Comparison of ENCODE assay signal across 18 cellular contexts in the genomic region with DNA sequence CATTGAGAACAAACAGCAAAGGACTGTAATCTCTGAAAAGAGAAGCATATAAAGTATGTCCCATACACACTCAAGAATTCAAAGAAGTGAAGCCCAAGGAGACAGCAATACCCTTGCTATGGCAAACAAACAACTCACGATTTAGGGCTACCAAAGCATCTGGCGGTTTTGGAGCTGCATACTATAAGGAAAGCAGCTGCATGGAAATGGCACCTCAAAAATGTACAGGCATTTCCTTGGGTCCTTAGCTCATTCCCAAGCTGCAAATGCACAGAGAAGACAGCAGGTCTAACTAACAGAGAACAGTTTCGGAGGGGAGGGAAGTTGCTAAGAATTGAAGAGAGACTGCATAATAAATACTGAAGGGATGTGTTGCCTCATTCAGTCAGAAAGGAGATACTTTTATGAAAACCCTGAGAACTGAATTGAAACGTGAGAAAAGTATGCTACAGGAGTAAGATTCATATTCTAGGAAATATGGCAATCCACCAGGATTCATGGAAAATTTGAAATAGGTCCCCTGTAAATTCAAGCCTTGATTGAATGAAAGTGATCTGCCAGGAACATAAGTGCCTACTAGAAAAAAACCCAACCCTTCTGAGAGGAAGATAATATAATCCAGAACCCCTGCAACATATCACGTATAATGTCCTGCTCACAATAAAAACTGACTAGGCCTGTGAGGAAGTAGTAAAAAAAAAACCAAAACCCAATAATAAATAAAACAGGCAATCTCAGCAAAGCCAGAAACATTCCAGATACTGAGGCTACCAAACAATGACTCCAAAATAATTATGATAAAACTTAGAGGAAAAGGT. TPM values are rescaled to one million over a fixed set of nuclear protein-coding genes. Genes with fewer than 3 reads are reported as not detected.
DNase-seq lines count a peak whose midpoint lies in the region; ATAC-seq and TF ChIP-seq lines count a peak whose summit lies in the region.
"Had no signal": no experiment of that assay in that cellular context is flagged by ENCODE, and none has a peak within 500 bp of the region (broad histone marks: within the 10 kb centered on the region; RNA-seq: fewer than 3 reads in every experiment).

No MANE protein-coding gene starts in this region.

- H3K36me3 ChIP-seq in neuronal stem cell (replicated peaks in 1 of 2; ENCODE audit: control insufficient read depth in 2 of 2, insufficient read depth in 2 of 2, low read length in 2 of 2): no peaks in the 10 kb centered on the region
- H3K36me3 ChIP-seq: BE2C had no signal

- H2BK120ac ChIP-seq in neuronal stem cell (ENCODE audit: low read depth, low read length): no peak overlapping the region

- peaks cover 2 to 11% of the 10 kb centered on the region in 2 donors for H3K9me3 Mint-ChIP-seq in activated T-cell treated with anti-CD3 and anti-CD28 coated beads, Interleukin-2, amount 50 U/mL, for 72 hours
- no peaks in the 10 kb centered on the region for H3K9me3 Mint-ChIP-seq in endothelial cell (ENCODE audit: unreplicated experiment)

- no CpG with 5 or more reads among the region's 5 CpGs for WGBS in neuronal stem cell (ENCODE audit: extremely low coverage in 2 of 2, insufficient read length in 2 of 2, insufficient replicate concordance in 1 of 2), 2 donors

- H2AK5ac ChIP-seq in neuronal stem cell (ENCODE audit: low read depth, low read length): no peak overlapping the region

- no peak for ATAC-seq in activated T-cell treated with anti-CD3 and anti-CD28 coated beads, Interleukin-2, amount 50 U/mL, for 72 hours (replicated peaks in 1 of 2)
- ATAC-seq in SK-N-SH treated with all-trans-retinoic acid at 6 μM for 48 hours (peak; percentile 91), HG02610 (IDR thresholded peaks at IDR 0.05; ENCODE audit: unreplicated experiment) (no peak), GM18502 (IDR thresholded peaks at IDR 0.05; ENCODE audit: poor library complexity, unreplicated experiment) (no peak)
- ATAC-seq: GM23338 had no signal

- H3K27ac Mint-ChIP-seq in activated T-cell treated with anti-CD3 and anti-CD28 coated beads, Interleukin-2, amount 50 U/mL, for 72 hours: peak overlapping the region; percentile 17
- H3K27ac Mint-ChIP-seq in endothelial cell (ENCODE audit: unreplicated experiment): peak overlapping the region; percentile 2
- H3K27ac Mint-ChIP-seq: CD4-positive, alpha-beta T cell; GM23338 had no signal

- no peaks in the 10 kb centered on the region for H3K27me3 Mint-ChIP-seq in activated T-cell treated with anti-CD3 and anti-CD28 coated beads, Interleukin-2, amount 50 U/mL, for 72 hours (ENCODE audit: low read depth)
- no peaks in the 10 kb centered on the region for H3K27me3 Mint-ChIP-seq in endothelial cell (ENCODE audit: unreplicated experiment)
- H3K27me3 Mint-ChIP-seq: CD4-positive, alpha-beta T cell had no signal

- H3K4me3 ChIP-seq in neuronal stem cell (ENCODE audit: low read length in 2 of 2): no peak overlapping the region
- H3K4me3 ChIP-seq: GM23338 had no signal

- H3K27me3 ChIP-seq in neuronal stem cell (ENCODE audit: control insufficient read depth in 3 of 3, insufficient read depth in 3 of 3, low read depth in 1 of 3, low read length in 3 of 3): no peaks in the 10 kb centered on the region
- H3K27me3 ChIP-seq: BE2C had no signal

- no peak overlapping the region for H4K8ac ChIP-seq in neuronal stem cell (ENCODE audit: low read depth, low read length)

- H3K79me1 ChIP-seq in neuronal stem cell (ENCODE audit: low read depth, low read length): no peaks in the 10 kb centered on the region

- peaks cover 6% of the 10 kb centered on the region for H3K4me1 Mint-ChIP-seq in activated T-cell treated with anti-CD3 and anti-CD28 coated beads, Interleukin-2, amount 50 U/mL, for 72 hours (ENCODE audit: low read depth)
- H3K4me1 Mint-ChIP-seq in endothelial cell (ENCODE audit: unreplicated experiment): peaks cover 3% of the 10 kb centered on the region

- H2AFZ ChIP-seq in neuronal stem cell (ENCODE audit: low read length): peak overlapping the region; percentile 50
- H2AFZ ChIP-seq: GM23338 had no signal

- no peak overlapping the region for H3K9ac ChIP-seq in neuronal stem cell (ENCODE audit: low read depth, low read length, poor library complexity)

- no peak overlapping the region for H3K18ac ChIP-seq in neuronal stem cell (ENCODE audit: low read length)

- no peak for DNase-seq in activated T-cell treated with anti-CD3 and anti-CD28 coated beads, Interleukin-2, amount 50 U/mL, for 72 hours
- DNase-seq in activated T-cell treated with anti-CD3 and anti-CD28 coated beads for 4 hours (no peak), endothelial cell (ENCODE audit: low spot score) (no peak), neuronal stem cell (ENCODE audit: low spot score) (no peak)
- DNase-seq in activated CD4-positive, alpha-beta T cell treated with anti-CD3 and anti-CD28 coated beads for 4 hours: no peak
- DNase-seq: BE2C; Caco-2; CD4-positive, alpha-beta T cell; GDM1; NCI-H187; NCI-H2107; NCI-H510A; NCI-H748 treated with DMSO at 0.1 percent for 48 hours; SHP77 treated with DMSO at 0.1 percent for 48 hours had no signal

- peaks cover 2 to 8% of the 10 kb centered on the region in 2 donors for H3K36me3 Mint-ChIP-seq in activated T-cell treated with anti-CD3 and anti-CD28 coated beads, Interleukin-2, amount 50 U/mL, for 72 hours (ENCODE audit: insufficient read depth in 2 of 2)
- H3K36me3 Mint-ChIP-seq in endothelial cell (ENCODE audit: low read depth, unreplicated experiment): peaks cover 5% of the 10 kb centered on the region

- H4K91ac ChIP-seq in neuronal stem cell (ENCODE audit: low read depth, low read length, poor library complexity): no peak overlapping the region

- no peak overlapping the region for H3K4me3 Mint-ChIP-seq in activated T-cell treated with anti-CD3 and anti-CD28 coated beads, Interleukin-2, amount 50 U/mL, for 72 hours
- H3K4me3 Mint-ChIP-seq in endothelial cell (ENCODE audit: unreplicated experiment): no peak overlapping the region
- H3K4me3 Mint-ChIP-seq: CD4-positive, alpha-beta T cell; GM23338 had no signal

- H2BK12ac ChIP-seq in neuronal stem cell (ENCODE audit: low read length): no peak overlapping the region

- no peak overlapping the region for H3K4ac ChIP-seq in neuronal stem cell (ENCODE audit: low read length)

- H3K14ac ChIP-seq in neuronal stem cell (ENCODE audit: low read length): no peak overlapping the region

- H3K27ac ChIP-seq in neuronal stem cell (replicated peaks; ENCODE audit: low read length): no peak overlapping the region

- H3K4me1 ChIP-seq in neuronal stem cell (ENCODE audit: control insufficient read depth in 2 of 2, insufficient read depth in 1 of 2, low read depth in 1 of 2, low read length in 2 of 2): peaks cover 0 to 6% of the 10 kb centered on the region in 2 donors
- H3K4me1 ChIP-seq: BE2C, Caco-2 had no signal

- no peak overlapping the region for H2BK15ac ChIP-seq in neuronal stem cell (ENCODE audit: low read length)

- no peak overlapping the region for H3K23ac ChIP-seq in neuronal stem cell (ENCODE audit: low read depth, low read length, poor library complexity)

- TF ChIP-seq CTCF in endothelial cell (IDR thresholded peaks at IDR 0.05; ENCODE audit: unreplicated experiment): no peak

- peaks cover 0 to 19% of the 10 kb centered on the region in 2 donors for H3K9me3 ChIP-seq in neuronal stem cell (replicated peaks in 1 of 2; ENCODE audit: control insufficient read depth in 2 of 2, insufficient read depth in 1 of 2, low read depth in 1 of 2, low read length in 2 of 2)
- H3K9me3 ChIP-seq: BE2C, Caco-2 had no signal

- H2BK5ac ChIP-seq in neuronal stem cell (ENCODE audit: low read length): no peak overlapping the region

- H3K4me2 ChIP-seq in neuronal stem cell (ENCODE audit: insufficient read depth, low read length, poor library complexity, severe bottlenecking): no peak overlapping the region
- H3K4me2 ChIP-seq: GM23338 had no signal

TF ChIP-seq in SK-N-SH treated with all-trans-retinoic acid at 6 μM for 48 hours, 23 proteins besides CTCF, POLR2A, EP300 and RAD21 (continues in another document):
- TF ChIP-seq ZNF8 (CRISPR knock-in tag; IDR thresholded peaks at IDR 0.05): no peak
- TF ChIP-seq GLIS3 (CRISPR knock-in tag; IDR thresholded peaks at IDR 0.05): no peak
- no peak for TF ChIP-seq ESRRG (CRISPR knock-in tag; IDR thresholded peaks at IDR 0.05)
- TF ChIP-seq BACH2 (CRISPR knock-in tag; IDR thresholded peaks at IDR 0.05; ENCODE audit: borderline replicate concordance): no peak
- no peak for TF ChIP-seq ARNTL (CRISPR knock-in tag; IDR thresholded peaks at IDR 0.05; ENCODE audit: borderline replicate concordance, low read depth)
- peak; percentile 55; the same call in 1 of the 2 replicates for TF ChIP-seq ZC3H10 (CRISPR knock-in tag; IDR thresholded peaks at IDR 0.05)
- TF ChIP-seq ZNF565 (CRISPR knock-in tag; conservative IDR thresholded peaks at IDR 0.05; ENCODE audit: low read depth): no peak
- TF ChIP-seq ZNF70 (CRISPR knock-in tag; IDR thresholded peaks at IDR 0.05): no peak
- TF ChIP-seq OSR1 (CRISPR knock-in tag; IDR thresholded peaks at IDR 0.05): no peak
- no peak for TF ChIP-seq SNAI2 (CRISPR knock-in tag; IDR thresholded peaks at IDR 0.05)
- no peak; the same call in 1 of the 2 replicates for TF ChIP-seq PATZ1 (CRISPR knock-in tag; IDR thresholded peaks at IDR 0.05; ENCODE audit: borderline replicate concordance)
- peak; percentile 73; the same call in 1 of the 2 replicates for TF ChIP-seq RARB (CRISPR knock-in tag; IDR thresholded peaks at IDR 0.05)
- no peak for TF ChIP-seq CSDC2 (CRISPR knock-in tag; IDR thresholded peaks at IDR 0.05)
- TF ChIP-seq ZFP3 (CRISPR knock-in tag; IDR thresholded peaks at IDR 0.05): no peak

RNA-seq across cellular contexts. Expression of gene CUBN, which starts 36.4 kb away (rescaled TPM):
- total RNA-seq in activated T-cell treated with anti-CD3 and anti-CD28 coated beads, Interleukin-2, amount 50 U/mL, for 72 hours: under 1 TPM; 0.65 to 0.76 TPM
- 8.8 TPM for total RNA-seq in endothelial cell (ENCODE audit: unreplicated experiment)
- 0.40 TPM for polyA plus RNA-seq in neuronal stem cell (2013, experiment 1 of 2)
- 0.35 TPM for polyA plus RNA-seq in neuronal stem cell (2013, experiment 2 of 2)
